20 cellular contexts compared by ENCODE assay signal in the genomic region with DNA sequence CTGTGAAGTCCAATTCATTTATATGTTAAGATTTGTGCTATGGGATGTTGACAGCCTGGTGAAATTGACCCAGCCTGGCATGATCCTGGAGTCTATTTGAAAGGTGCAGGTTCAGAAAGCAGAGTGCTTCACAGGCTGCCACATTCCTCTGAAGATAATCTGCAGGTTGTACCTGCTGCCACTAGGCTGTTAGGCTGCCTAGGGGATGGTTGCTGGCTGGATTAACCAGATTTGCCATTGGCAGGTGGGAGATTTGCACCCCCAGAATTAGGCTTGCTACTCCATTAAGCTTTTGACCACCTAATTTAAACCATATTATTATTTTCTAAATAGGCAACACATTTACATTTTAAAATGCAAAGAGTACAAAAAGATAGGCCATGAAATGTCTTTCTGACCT.
DNase-seq lines count a peak whose midpoint lies in the region; ATAC-seq and TF ChIP-seq lines count a peak whose summit lies in the region.
"Had no signal": no experiment of that assay in that cellular context is flagged by ENCODE, and none has a peak within 500 bp of the region (broad histone marks: within the 10 kb centered on the region; RNA-seq: fewer than 3 reads in every experiment).

No MANE protein-coding gene starts in this region.

- no peak for ATAC-seq in central memory CD8-positive, alpha-beta T cell (replicated peaks; ENCODE audit: extremely low read depth, poor library complexity, severe bottlenecking)

- no peak for TF ChIP-seq CTCF in OCI-LY1 (IDR thresholded peaks at IDR 0.05; ENCODE audit: low read length)
- no peak for TF ChIP-seq CTCF in spleen (IDR thresholded peaks at IDR 0.05 in 8 of 11, conservative IDR thresholded peaks at IDR 0.05 in 3 of 11)
- no peak for TF ChIP-seq CTCF in esophagus muscularis mucosa (IDR thresholded peaks at IDR 0.05)

- H2AFZ ChIP-seq in OCI-LY1 (ENCODE audit: low read length): no peak overlapping the region
- H2AFZ ChIP-seq in neuronal stem cell (ENCODE audit: low read length): no peak overlapping the region

- H3K4me3 ChIP-seq in OCI-LY1 (ENCODE audit: low read depth, low read length, poor library complexity, severe bottlenecking) (peak overlapping the region; percentile 34), spleen (no peak overlapping the region), neuronal stem cell (ENCODE audit: low read length in 2 of 2) (no peak overlapping the region), esophagus muscularis mucosa (no peak overlapping the region)
- H3K4me3 ChIP-seq: HAP-1, vagina had no signal

- H3K23ac ChIP-seq in neuronal stem cell (ENCODE audit: low read depth, low read length, poor library complexity): no peak overlapping the region

- H3K18ac ChIP-seq in neuronal stem cell (ENCODE audit: low read length): no peak overlapping the region

- POLR2A ChIA-PET in activated CD4-positive, alpha-beta T cell treated with anti-CD3 and anti-CD28 coated beads, Interleukin-2, amount 10 ng/mL, durations not matched to agents 7 days and 5 days (lab: Charles Lee): no interaction called here

- H3K36me3 ChIP-seq in OCI-LY1 (ENCODE audit: insufficient read depth, low read length): no peaks in the 10 kb centered on the region; the same call in 1 of the 2 replicates
- H3K36me3 ChIP-seq in spleen: no peaks in the 10 kb centered on the region
- no peaks in the 10 kb centered on the region for H3K36me3 ChIP-seq in neuronal stem cell (replicated peaks in 1 of 2; ENCODE audit: control insufficient read depth in 2 of 2, insufficient read depth in 2 of 2, low read length in 2 of 2)
- no peaks in the 10 kb centered on the region for H3K36me3 ChIP-seq in esophagus muscularis mucosa
- H3K36me3 ChIP-seq: HAP-1, vagina had no signal

- H3K27ac ChIP-seq in OCI-LY1 (ENCODE audit: low read depth, low read length, poor library complexity, severe bottlenecking): peak overlapping the region; percentile 95
- peak overlapping the region; percentile 48 to 84 (median 72) for H3K27ac ChIP-seq in spleen
- H3K27ac ChIP-seq in neuronal stem cell (replicated peaks; ENCODE audit: low read length): no peak overlapping the region
- no peak overlapping the region for H3K27ac ChIP-seq in esophagus muscularis mucosa (replicated peaks in 1 of 4)
- H3K27ac ChIP-seq: vagina had no signal

- H3K4me1 ChIP-seq in OCI-LY1 (ENCODE audit: insufficient read depth, low read length, severe bottlenecking) (peaks cover 62% of the 10 kb centered on the region), spleen (peaks cover 24 to 48% (median 37%) of the 10 kb centered on the region in 6 donors), neuronal stem cell (ENCODE audit: control insufficient read depth in 2 of 2, insufficient read depth in 1 of 2, low read depth in 1 of 2, low read length in 2 of 2) (no peaks in the 10 kb centered on the region), esophagus muscularis mucosa (no peaks in the 10 kb centered on the region)
- H3K4me1 ChIP-seq: Caco-2, HAP-1 had no signal

- H3K14ac ChIP-seq in neuronal stem cell (ENCODE audit: low read length): no peak overlapping the region

- peak overlapping the region; percentile 97 for H3K27ac Mint-ChIP-seq in activated CD4-positive, alpha-beta T cell treated with anti-CD3 and anti-CD28 coated beads, Interleukin-2, amount 10 ng/mL, durations not matched to agents 7 days and 5 days
- H3K27ac Mint-ChIP-seq in central memory CD8-positive, alpha-beta T cell (ENCODE audit: low read depth): peak overlapping the region; percentile 85
- H3K27ac Mint-ChIP-seq: dendritic cell treated with granulocyte-macrophage colony-stimulating factor and Interleukin-4, amounts not matched to agents 40 ng/mL and 50 ng/mL, for 4 days had no signal

- H3K27me3 ChIP-seq in OCI-LY1 (ENCODE audit: insufficient read depth, low read length): no peaks in the 10 kb centered on the region
- no peaks in the 10 kb centered on the region for H3K27me3 ChIP-seq in spleen (replicated peaks in 1 of 7)
- peaks cover 0 to 4% (median 0%) of the 10 kb centered on the region in 3 experiments for H3K27me3 ChIP-seq in neuronal stem cell (ENCODE audit: control insufficient read depth in 3 of 3, insufficient read depth in 3 of 3, low read depth in 1 of 3, low read length in 3 of 3)
- peaks cover 0 to 4% (median 0%) of the 10 kb centered on the region in 4 donors for H3K27me3 ChIP-seq in esophagus muscularis mucosa
- H3K27me3 ChIP-seq: vagina had no signal

- no peaks in the 10 kb centered on the region for H4K20me1 ChIP-seq in OCI-LY1 (ENCODE audit: insufficient read depth, low read length)

- no peaks in the 10 kb centered on the region for H3K9me2 ChIP-seq in OCI-LY1 (ENCODE audit: low read depth, low read length)

- no peak overlapping the region for H2AK5ac ChIP-seq in neuronal stem cell (ENCODE audit: low read depth, low read length)

- H3K79me1 ChIP-seq in neuronal stem cell (ENCODE audit: low read depth, low read length): no peaks in the 10 kb centered on the region

- H3K4me2 ChIP-seq in OCI-LY1 (ENCODE audit: low read length) (peak overlapping the region; percentile 67), neuronal stem cell (ENCODE audit: insufficient read depth, low read length, poor library complexity, severe bottlenecking) (no peak overlapping the region)

- H3K4me1 Mint-ChIP-seq in activated CD4-positive, alpha-beta T cell treated with anti-CD3 and anti-CD28 coated beads, Interleukin-2, amount 10 ng/mL, durations not matched to agents 7 days and 5 days: peaks cover 82% of the 10 kb centered on the region
- peaks cover 63% of the 10 kb centered on the region for H3K4me1 Mint-ChIP-seq in central memory CD8-positive, alpha-beta T cell

- H3K9me3 ChIP-seq in OCI-LY1 (ENCODE audit: low read length) (0 out of 2 replicates have a peak, but pooled peaks cover 8% of the 10 kb centered on the region), spleen (peaks cover 0 to 6% (median 0%) of the 10 kb centered on the region in 8 donors), neuronal stem cell (replicated peaks in 1 of 2; ENCODE audit: control insufficient read depth in 2 of 2, insufficient read depth in 1 of 2, low read depth in 1 of 2, low read length in 2 of 2) (no peaks in the 10 kb centered on the region), esophagus muscularis mucosa (no peaks in the 10 kb centered on the region)
- H3K9me3 ChIP-seq: Caco-2, HAP-1, vagina had no signal

- peaks cover 29% of the 10 kb centered on the region for H3K36me3 Mint-ChIP-seq in activated CD4-positive, alpha-beta T cell treated with anti-CD3 and anti-CD28 coated beads, Interleukin-2, amount 10 ng/mL, durations not matched to agents 7 days and 5 days (ENCODE audit: low read depth)
- H3K36me3 Mint-ChIP-seq in central memory CD8-positive, alpha-beta T cell (ENCODE audit: insufficient read depth): peaks cover 12% of the 10 kb centered on the region

- CTCF ChIA-PET in activated CD4-positive, alpha-beta T cell treated with anti-CD3 and anti-CD28 coated beads, Interleukin-2, amount 10 ng/mL, durations not matched to agents 7 days and 5 days (lab: Charles Lee): interaction anchor here (1.0 to 6.1 kb wide), 8 partner anchors 9 to 87 kb away, joined by 3 to 58 read pairs (median 4); a partner anchor contains a TSS

- no peak overlapping the region for H4K8ac ChIP-seq in neuronal stem cell (ENCODE audit: low read depth, low read length)

- DNase-seq in activated CD4-positive, alpha-beta T cell treated with anti-CD3 and anti-CD28 coated beads, Interleukin-2, amount 10 ng/mL, durations not matched to agents 7 days and 5 days: peak; percentile 18
- no peak for DNase-seq in activated CD4-positive, alpha-beta T cell treated with anti-CD3 and anti-CD28 coated beads for 4 hours
- DNase-seq in central memory CD8-positive, alpha-beta T cell (ENCODE audit: low spot score in 2 of 2): no peak
- no peak for DNase-seq in spleen
- no peak for DNase-seq in neuronal stem cell (ENCODE audit: low spot score)
- no peak for DNase-seq in C1 segment of cervical spinal cord (lab: John Stamatoyannopoulos, UW)
- DNase-seq in esophagus muscularis mucosa (ENCODE audit: extremely low spot score): no peak
- DNase-seq: activated CD4-positive, alpha-beta T cell treated with anti-CD3 and anti-CD28 coated beads, Interleukin-2, amount 50 U/mL, for 1 hour; activated effector memory CD4-positive, alpha-beta T cell treated with Interleukin-2 at 50 U/mL for 16 hours; Caco-2; head of caudate nucleus; mammary epithelial cell; NCI-H187 treated with DMSO at 0.1 percent for 48 hours; NCI-H510A treated with DMSO at 0.1 percent for 48 hours; SIG-M5 had no signal

- no peaks in the 10 kb centered on the region for H3F3A ChIP-seq in OCI-LY1 (ENCODE audit: insufficient read depth, low read length)

- TF ChIP-seq EP300 in esophagus muscularis mucosa (IDR thresholded peaks at IDR 0.05): no peak

- no peak overlapping the region for H2BK12ac ChIP-seq in neuronal stem cell (ENCODE audit: low read length)

- peak overlapping the region; percentile 77 for H3K4me3 Mint-ChIP-seq in activated CD4-positive, alpha-beta T cell treated with anti-CD3 and anti-CD28 coated beads, Interleukin-2, amount 10 ng/mL, durations not matched to agents 7 days and 5 days
- peak overlapping the region; percentile 64 for H3K4me3 Mint-ChIP-seq in central memory CD8-positive, alpha-beta T cell
- H3K4me3 Mint-ChIP-seq: dendritic cell treated with granulocyte-macrophage colony-stimulating factor and Interleukin-4, amounts not matched to agents 40 ng/mL and 50 ng/mL, for 4 days; neural crest cell had no signal

- no peak overlapping the region for H3K4ac ChIP-seq in neuronal stem cell (ENCODE audit: low read length)

- H2BK120ac ChIP-seq in neuronal stem cell (ENCODE audit: low read depth, low read length): no peak overlapping the region

- H2BK5ac ChIP-seq in neuronal stem cell (ENCODE audit: low read length): no peak overlapping the region

- TF ChIP-seq POLR2A in spleen (IDR thresholded peaks at IDR 0.05) (no peak), esophagus muscularis mucosa (IDR thresholded peaks at IDR 0.05; ENCODE audit: low read depth) (no peak)

- H3K27me3 Mint-ChIP-seq in activated CD4-positive, alpha-beta T cell treated with anti-CD3 and anti-CD28 coated beads, Interleukin-2, amount 10 ng/mL, durations not matched to agents 7 days and 5 days: no peaks in the 10 kb centered on the region
- H3K27me3 Mint-ChIP-seq in central memory CD8-positive, alpha-beta T cell: no peaks in the 10 kb centered on the region
- H3K27me3 Mint-ChIP-seq: dendritic cell treated with granulocyte-macrophage colony-stimulating factor and Interleukin-4, amounts not matched to agents 40 ng/mL and 50 ng/mL, for 4 days had no signal

- H4K91ac ChIP-seq in neuronal stem cell (ENCODE audit: low read depth, low read length, poor library complexity): no peak overlapping the region

- H3K79me2 ChIP-seq in OCI-LY1 (ENCODE audit: insufficient read depth, low read length): no peaks in the 10 kb centered on the region

- intact Hi-C loops in spleen (cut with DNase I; ENCODE audit: low total_unique reads): no loop called here
- intact Hi-C loops in esophagus muscularis mucosa (cut with DNase I): no loop called here

- peaks cover 11% of the 10 kb centered on the region for H3K9me3 Mint-ChIP-seq in activated CD4-positive, alpha-beta T cell treated with anti-CD3 and anti-CD28 coated beads, Interleukin-2, amount 10 ng/mL, durations not matched to agents 7 days and 5 days
- no peaks in the 10 kb centered on the region for H3K9me3 Mint-ChIP-seq in central memory CD8-positive, alpha-beta T cell
- H3K9me3 Mint-ChIP-seq: dendritic cell treated with granulocyte-macrophage colony-stimulating factor and Interleukin-4, amounts not matched to agents 40 ng/mL and 50 ng/mL, for 4 days had no signal

- peak overlapping the region; percentile 55 for H3K9ac ChIP-seq in OCI-LY1 (ENCODE audit: low read length)
- H3K9ac ChIP-seq in neuronal stem cell (ENCODE audit: low read depth, low read length, poor library complexity): no peak overlapping the region

- H2BK15ac ChIP-seq in neuronal stem cell (ENCODE audit: low read length): no peak overlapping the region

Comparison
In these comparisons a context has a peak if more than half of its experiments do, and no peak if none do; other contexts are left out.
1. H3K27ac ChIP-seq: peak in OCI-LY1 (single experiment) and spleen (8 of 8); none in neuronal stem cell (single experiment) and esophagus muscularis mucosa (0 of 4).